Comparison of ENCODE assay signal across 23 cellular contexts in the genomic region with DNA sequence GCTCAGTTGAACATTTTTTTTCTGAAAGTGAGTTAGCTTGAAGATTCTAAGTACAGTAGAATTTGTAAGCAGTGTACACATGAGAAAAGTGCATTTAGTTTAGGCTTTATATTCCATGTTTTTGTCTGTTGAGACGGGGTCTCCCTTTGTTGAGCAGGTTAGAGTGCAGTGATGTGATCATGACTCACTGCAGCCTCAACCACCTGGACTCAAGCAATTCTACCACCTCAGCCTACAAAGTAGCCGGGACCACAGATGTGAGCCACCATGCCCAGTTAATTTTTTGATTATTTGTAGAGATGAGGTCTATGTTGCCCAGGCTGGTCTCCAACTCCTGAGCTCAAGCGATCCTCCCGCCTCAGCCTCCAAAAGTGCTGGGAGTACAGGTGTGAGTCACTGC. TPM values are rescaled to one million over a fixed set of nuclear protein-coding genes. Genes with fewer than 3 reads are reported as not detected.
"Had no signal": no experiment of that assay in that cellular context is flagged by ENCODE, and none has a peak within 500 bp of the region (broad histone marks: within the 10 kb centered on the region; RNA-seq: fewer than 3 reads in every experiment).

No MANE protein-coding gene starts in this region.

- H3K27me3 Mint-ChIP-seq: activated CD8-positive, alpha-beta T cell treated with anti-CD3 and anti-CD28 coated beads for 36 hours; activated naive CD4-positive, alpha-beta T cell treated with anti-CD3 and anti-CD28 coated beads, Interleukin-2, amount 50 U/mL, for 24 hours; activated naive CD8-positive, alpha-beta T cell treated with anti-CD3 and anti-CD28 coated beads, Interleukin-2, amount 50 U/mL, for 24 hours; central memory CD8-positive, alpha-beta T cell had no signal

- ATAC-seq: activated CD8-positive, alpha-beta T cell treated with anti-CD3 and anti-CD28 coated beads for 36 hours; activated naive CD8-positive, alpha-beta T cell treated with anti-CD3 and anti-CD28 coated beads, Interleukin-2, amount 50 U/mL, for 24 hours; activated T-cell treated with anti-CD3 and anti-CD28 coated beads, Interleukin-2, amount 50 U/mL, for 72 hours; body of pancreas had no signal

- H3K4me3 Mint-ChIP-seq: activated CD8-positive, alpha-beta T cell treated with anti-CD3 and anti-CD28 coated beads for 36 hours; activated naive CD4-positive, alpha-beta T cell treated with anti-CD3 and anti-CD28 coated beads, Interleukin-2, amount 50 U/mL, for 24 hours; activated naive CD8-positive, alpha-beta T cell treated with anti-CD3 and anti-CD28 coated beads, Interleukin-2, amount 50 U/mL, for 24 hours; activated T-cell treated with anti-CD3 and anti-CD28 coated beads, Interleukin-2, amount 50 U/mL, for 72 hours; central memory CD8-positive, alpha-beta T cell had no signal

- H3K27me3 ChIP-seq: ascending aorta, body of pancreas had no signal

- DNase-seq: activated CD4-positive, alpha-beta T cell treated with anti-CD3 and anti-CD28 coated beads, Interleukin-2, amount 50 U/mL, for 1 hour; activated CD4-positive, CD25-positive, alpha-beta regulatory T cell; activated CD8-positive, alpha-beta memory T cell treated with anti-CD3 and anti-CD28 coated beads, Interleukin-2, amount 50 U/mL, for 4 hours; activated CD8-positive, alpha-beta T cell treated with anti-CD3 and anti-CD28 coated beads for 36 hours; activated naive CD8-positive, alpha-beta T cell treated with anti-CD3 and anti-CD28 coated beads, Interleukin-2, amount 50 U/mL, for 24 hours; activated T-cell treated with anti-CD3 and anti-CD28 coated beads, Interleukin-2, amount 50 U/mL, for 72 hours; amniotic stem cell; body of pancreas; MM.1S; NCI-H1105; NCI-H1436 treated with DMSO at 0.1 percent for 48 hours; NCI-H187; NCI-H2081 treated with DMSO at 0.1 percent for 48 hours; NCI-H446; NCI-H524; SHP77 treated with DMSO at 0.1 percent for 48 hours; T-helper 2 cell; T1000 had no signal

- H3K4me1 ChIP-seq: ascending aorta had no signal

- H3K36me3 ChIP-seq: ascending aorta had no signal

- H3K4me3 ChIP-seq: ascending aorta, body of pancreas had no signal

- H3K9me3 Mint-ChIP-seq: activated CD8-positive, alpha-beta T cell treated with anti-CD3 and anti-CD28 coated beads for 36 hours; activated naive CD4-positive, alpha-beta T cell treated with anti-CD3 and anti-CD28 coated beads, Interleukin-2, amount 50 U/mL, for 24 hours; activated naive CD8-positive, alpha-beta T cell treated with anti-CD3 and anti-CD28 coated beads, Interleukin-2, amount 50 U/mL, for 24 hours; activated T-cell treated with anti-CD3 and anti-CD28 coated beads, Interleukin-2, amount 50 U/mL, for 72 hours; central memory CD8-positive, alpha-beta T cell had no signal

- H3K27ac ChIP-seq: ascending aorta, body of pancreas had no signal

- H3K27ac Mint-ChIP-seq: activated CD8-positive, alpha-beta T cell treated with anti-CD3 and anti-CD28 coated beads for 36 hours; activated naive CD4-positive, alpha-beta T cell treated with anti-CD3 and anti-CD28 coated beads, Interleukin-2, amount 50 U/mL, for 24 hours; activated naive CD8-positive, alpha-beta T cell treated with anti-CD3 and anti-CD28 coated beads, Interleukin-2, amount 50 U/mL, for 24 hours; activated T-cell treated with anti-CD3 and anti-CD28 coated beads, Interleukin-2, amount 50 U/mL, for 72 hours had no signal

- FAIRE-seq: RCC 7860, TTC549 had no signal

- H3K36me3 Mint-ChIP-seq: activated naive CD4-positive, alpha-beta T cell treated with anti-CD3 and anti-CD28 coated beads, Interleukin-2, amount 50 U/mL, for 24 hours had no signal

- H3K9me3 ChIP-seq: ascending aorta, body of pancreas had no signal

RNA-seq across cellular contexts. Expression of gene PCLAF, which starts 20.0 kb away (rescaled TPM):
- total RNA-seq: ascending aorta had no signal
